In the genomic region with DNA sequence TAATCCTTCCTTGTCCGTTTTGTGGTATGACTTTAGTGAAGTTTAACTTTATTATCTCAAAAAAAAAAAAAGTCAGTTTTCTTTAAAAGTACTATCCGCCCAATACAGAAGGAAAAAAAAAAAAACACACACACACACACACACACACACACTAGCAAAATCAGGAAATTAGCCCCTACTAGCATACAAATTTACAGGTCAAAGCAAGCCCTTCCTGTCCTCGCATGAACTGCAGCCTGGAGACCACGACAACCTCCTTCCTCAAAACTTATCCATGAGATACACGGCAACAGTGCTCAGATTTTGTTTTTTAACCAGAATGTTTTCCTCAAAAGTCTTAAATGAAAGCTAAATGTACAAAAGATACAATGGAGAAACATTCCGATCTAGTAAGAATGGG, we compare ENCODE assay signal across 1 cellular context.
TF ChIP-seq lines count a peak whose summit lies in the region.

No MANE protein-coding gene starts in this region.

TF ChIP-seq in K562, 482 proteins besides CTCF, POLR2A, EP300 and RAD21:
- TF ChIP-seq ZFP36 (IDR thresholded peaks at IDR 0.05; ENCODE audit: low read depth, low read length, partially characterized antibody): no peak
- 0 out of 2 replicates have a peak, but pooled peaks have one; percentile 17 for TF ChIP-seq ARID3A (IDR thresholded peaks at IDR 0.05; ENCODE audit: borderline replicate concordance, low read depth, low read length)
- peak; percentile 66 for TF ChIP-seq ZNF384 (IDR thresholded peaks at IDR 0.05; ENCODE audit: low read depth, low read length)
- TF ChIP-seq THRA (IDR thresholded peaks at IDR 0.05): 0 out of 2 replicates have a peak, but pooled peaks have one; percentile 18
- TF ChIP-seq, protein P1, sequence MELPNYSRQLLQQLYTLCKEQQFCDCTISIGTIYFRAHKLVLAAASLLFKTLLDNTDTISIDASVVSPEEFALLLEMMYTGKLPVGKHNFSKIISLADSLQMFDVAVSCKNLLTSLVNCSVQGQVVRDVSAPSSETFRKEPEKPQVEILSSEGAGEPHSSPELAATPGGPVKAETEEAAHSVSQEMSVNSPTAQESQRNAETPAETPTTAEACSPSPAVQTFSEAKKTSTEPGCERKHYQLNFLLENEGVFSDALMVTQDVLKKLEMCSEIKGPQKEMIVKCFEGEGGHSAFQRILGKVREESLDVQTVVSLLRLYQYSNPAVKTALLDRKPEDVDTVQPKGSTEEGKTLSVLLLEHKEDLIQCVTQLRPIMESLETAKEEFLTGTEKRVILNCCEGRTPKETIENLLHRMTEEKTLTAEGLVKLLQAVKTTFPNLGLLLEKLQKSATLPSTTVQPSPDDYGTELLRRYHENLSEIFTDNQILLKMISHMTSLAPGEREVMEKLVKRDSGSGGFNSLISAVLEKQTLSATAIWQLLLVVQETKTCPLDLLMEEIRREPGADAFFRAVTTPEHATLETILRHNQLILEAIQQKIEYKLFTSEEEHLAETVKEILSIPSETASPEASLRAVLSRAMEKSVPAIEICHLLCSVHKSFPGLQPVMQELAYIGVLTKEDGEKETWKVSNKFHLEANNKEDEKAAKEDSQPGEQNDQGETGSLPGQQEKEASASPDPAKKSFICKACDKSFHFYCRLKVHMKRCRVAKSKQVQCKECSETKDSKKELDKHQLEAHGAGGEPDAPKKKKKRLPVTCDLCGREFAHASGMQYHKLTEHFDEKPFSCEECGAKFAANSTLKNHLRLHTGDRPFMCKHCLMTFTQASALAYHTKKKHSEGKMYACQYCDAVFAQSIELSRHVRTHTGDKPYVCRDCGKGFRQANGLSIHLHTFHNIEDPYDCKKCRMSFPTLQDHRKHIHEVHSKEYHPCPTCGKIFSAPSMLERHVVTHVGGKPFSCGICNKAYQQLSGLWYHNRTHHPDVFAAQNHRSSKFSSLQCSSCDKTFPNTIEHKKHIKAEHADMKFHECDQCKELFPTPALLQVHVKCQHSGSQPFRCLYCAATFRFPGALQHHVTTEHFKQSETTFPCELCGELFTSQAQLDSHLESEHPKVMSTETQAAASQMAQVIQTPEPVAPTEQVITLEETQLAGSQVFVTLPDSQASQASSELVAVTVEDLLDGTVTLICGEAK (IDR thresholded peaks at IDR 0.05): 0 out of 2 replicates have a peak, but pooled peaks have one; percentile 17
- TF ChIP-seq, protein P1 (CRISPR knock-in tag; IDR thresholded peaks at IDR 0.05): no peak
TF ChIP-seq in K562: peak in this region for 4.
